ENCODE assay signal across 23 cellular contexts in the genomic region with DNA sequence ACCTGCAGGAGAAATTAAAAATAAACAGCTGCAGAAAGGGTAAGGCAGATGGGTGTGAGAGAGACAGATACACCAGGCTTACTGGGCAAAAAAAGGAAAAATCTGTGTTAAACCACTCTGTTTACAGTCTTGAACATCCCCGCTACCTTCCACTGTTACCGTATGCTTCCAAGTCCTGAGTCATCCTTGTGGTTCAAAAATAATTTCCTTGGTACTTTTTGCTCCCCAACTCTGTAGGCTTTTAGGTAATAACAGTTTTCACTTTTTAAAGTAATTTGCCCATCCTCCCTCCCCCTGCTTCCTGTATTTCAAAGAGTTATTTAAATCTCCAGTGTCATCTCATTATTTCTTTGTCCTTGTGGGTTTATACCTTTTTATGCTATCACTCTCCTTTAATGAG.
DNase-seq lines count a peak whose midpoint lies in the region; ATAC-seq and TF ChIP-seq lines count a peak whose summit lies in the region.
"Had no signal": no experiment of that assay in that cellular context is flagged by ENCODE, and none has a peak within 500 bp of the region (broad histone marks: within the 10 kb centered on the region; RNA-seq: fewer than 3 reads in every experiment).

No MANE protein-coding gene starts in this region.

- H3K79me1 ChIP-seq in mesenchymal stem cell (replicated peaks; ENCODE audit: low read length, poor library complexity, severe bottlenecking) (no peaks in the 10 kb centered on the region), mesendoderm (ENCODE audit: low read length) (no peaks in the 10 kb centered on the region)

- H3K4me1 ChIP-seq in mesenchymal stem cell (ENCODE audit: control insufficient read depth, insufficient read depth, low read depth, low read length) (no peaks in the 10 kb centered on the region), mesendoderm (ENCODE audit: control insufficient read depth, low read depth, low read length) (no peaks in the 10 kb centered on the region), Peyer's patch (no peaks in the 10 kb centered on the region)
- H3K4me1 ChIP-seq: right atrium auricular region, SJSA1 had no signal

- no peak for ATAC-seq in HG03039 (IDR thresholded peaks at IDR 0.05; ENCODE audit: unreplicated experiment)
- ATAC-seq: activated CD8-positive, alpha-beta T cell treated with anti-CD3 and anti-CD28 coated beads, Interleukin-2, amount 10 ng/mL, durations not matched to agents 7 days and 5 days; activated naive CD4-positive, alpha-beta T cell treated with anti-CD3 and anti-CD28 coated beads, Interleukin-2, amount 50 U/mL, for 72 hours; left ventricle myocardium superior; natural killer cell had no signal

- peak; percentile 5 for DNase-seq in AG10803 (ENCODE audit: low read depth)
- peak; percentile 20 for DNase-seq in HT1080 (ENCODE audit: low read depth)
- DNase-seq in astrocyte of the hippocampus (ENCODE audit: low read depth, low spot score), result peak; percentile 42
- peak; percentile 40 for DNase-seq in mesenchymal stem cell
- no peak for DNase-seq in mesendoderm
- DNase-seq in nucleus accumbens (lab: John Stamatoyannopoulos, UW), result no peak
- DNase-seq in Peyer's patch, result no peak
- DNase-seq: activated CD4-positive, alpha-beta T cell treated with anti-CD3 and anti-CD28 coated beads for 1 hour; activated CD8-positive, alpha-beta T cell treated with anti-CD3 and anti-CD28 coated beads, Interleukin-2, amount 10 ng/mL, durations not matched to agents 7 days and 5 days; COR-L47; dermis blood vessel endothelial cell; DMS79; left ventricle myocardium superior; natural killer cell; NCI-H1105; NCI-H2029 treated with DMSO at 0.1 percent for 48 hours; NCI-H226; ovary; stimulated activated CD4-positive, alpha-beta T cell treated with anti-CD3 and anti-CD28 coated beads, Interleukin-2, amount 100 ng/mL, for 48 hours had no signal

- no peak overlapping the region for H2BK12ac ChIP-seq in mesenchymal stem cell (ENCODE audit: low read length in 2 of 2)

- H2BK15ac ChIP-seq in mesenchymal stem cell (ENCODE audit: low read depth, poor library complexity, severe bottlenecking) (no peak overlapping the region), mesendoderm (replicated peaks; ENCODE audit: low read depth) (no peak overlapping the region)

- H3K79me2 ChIP-seq in mesendoderm (ENCODE audit: control insufficient read depth, insufficient read depth, low read length), result no peaks in the 10 kb centered on the region

- H3K27ac ChIP-seq in mesenchymal stem cell (ENCODE audit: low read length, poor library complexity, severe bottlenecking), result no peak overlapping the region
- H3K27ac ChIP-seq in mesendoderm (ENCODE audit: low read depth, low read length), result no peak overlapping the region
- H3K27ac ChIP-seq in Peyer's patch, result no peak overlapping the region
- H3K27ac ChIP-seq: ovary, right atrium auricular region, SJSA1 had no signal

- H3K9ac ChIP-seq in mesenchymal stem cell (ENCODE audit: low read length) (no peak overlapping the region), mesendoderm (ENCODE audit: low read length) (no peak overlapping the region)

- H3K23ac ChIP-seq in mesenchymal stem cell (ENCODE audit: low read length in 2 of 2) (no peak overlapping the region), mesendoderm (ENCODE audit: low read length) (no peak overlapping the region)

- H3K56ac ChIP-seq in mesendoderm (ENCODE audit: low read length), result no peak overlapping the region

- H4K5ac ChIP-seq in mesendoderm (ENCODE audit: low read length), result no peak overlapping the region

- no peaks in the 10 kb centered on the region for H3K9me3 ChIP-seq in mesenchymal stem cell (ENCODE audit: control insufficient read depth, low read length)
- H3K9me3 ChIP-seq in Peyer's patch, result no peaks in the 10 kb centered on the region
- H3K9me3 ChIP-seq: ovary, right atrium auricular region, SJSA1 had no signal

- H4K91ac ChIP-seq in mesenchymal stem cell (ENCODE audit: low read length), result no peak overlapping the region

- no peak overlapping the region for H2AFZ ChIP-seq in mesenchymal stem cell (ENCODE audit: low read depth, low read length)

- no peak overlapping the region for H3K14ac ChIP-seq in mesenchymal stem cell (ENCODE audit: low read length in 2 of 2)

- H4K8ac ChIP-seq in mesenchymal stem cell (ENCODE audit: low read length) (no peak overlapping the region), mesendoderm (ENCODE audit: low read depth, low read length) (no peak overlapping the region)

- H3K27me3 ChIP-seq in mesenchymal stem cell (ENCODE audit: control insufficient read depth in 1 of 2, insufficient read depth in 1 of 2, low read length in 2 of 2) (no peaks in the 10 kb centered on the region), mesendoderm (ENCODE audit: insufficient read depth, low read length, poor library complexity) (no peaks in the 10 kb centered on the region), Peyer's patch (no peaks in the 10 kb centered on the region)
- H3K27me3 ChIP-seq: ovary, right atrium auricular region, SJSA1 had no signal

- no peak overlapping the region for H3K4me3 ChIP-seq in AG10803 (ENCODE audit: low read length)
- H3K4me3 ChIP-seq in mesenchymal stem cell (ENCODE audit: insufficient read depth in 1 of 2, low read depth in 1 of 2, low read length in 2 of 2), result no peak overlapping the region
- no peak overlapping the region for H3K4me3 ChIP-seq in mesendoderm (ENCODE audit: low read length)
- H3K4me3 ChIP-seq in Peyer's patch, result no peak overlapping the region
- H3K4me3 ChIP-seq: ovary, right atrium auricular region, SJSA1 had no signal

- no peak for TF ChIP-seq POLR2A in Peyer's patch (IDR thresholded peaks at IDR 0.05)

- 71% methylated on average over 2 of the region's 2 CpGs for WGBS in mesenchymal stem cell
- no CpG with 5 or more reads among the region's 2 CpGs for WGBS in mesendoderm (ENCODE audit: extremely low coverage, insufficient coverage, low lambda C conversion rate)

- H3K36me3 ChIP-seq in mesenchymal stem cell (ENCODE audit: control insufficient read depth in 1 of 2, insufficient read depth in 2 of 2, low read depth in 1 of 2, low read length in 2 of 2) (no peaks in the 10 kb centered on the region), mesendoderm (ENCODE audit: control insufficient read depth, insufficient read depth, low read length) (no peaks in the 10 kb centered on the region), Peyer's patch (no peaks in the 10 kb centered on the region)
- H3K36me3 ChIP-seq: ovary, right atrium auricular region, SJSA1 had no signal

- H2BK120ac ChIP-seq in mesenchymal stem cell (ENCODE audit: low read depth, low read length) (no peak overlapping the region), mesendoderm (ENCODE audit: low read depth, low read length) (no peak overlapping the region)

- H3K4ac ChIP-seq in mesenchymal stem cell (ENCODE audit: low read depth in 1 of 2, low read length in 2 of 2), result no peak overlapping the region
- H3K4ac ChIP-seq in mesendoderm (ENCODE audit: low read depth, low read length), result no peak overlapping the region

- TF ChIP-seq CTCF in AG10803 (conservative IDR thresholded peaks at IDR 0.05; ENCODE audit: low read length) (no peak), Peyer's patch (IDR thresholded peaks at IDR 0.05) (no peak)

- H3K4me2 ChIP-seq in mesenchymal stem cell (ENCODE audit: low read length, poor library complexity, severe bottlenecking), result no peak overlapping the region
- H3K4me2 ChIP-seq in mesendoderm (ENCODE audit: low read length), result no peak overlapping the region

- no peak overlapping the region for H3K18ac ChIP-seq in mesenchymal stem cell (ENCODE audit: low read depth in 1 of 2, low read length in 2 of 2)
- no peak overlapping the region for H3K18ac ChIP-seq in mesendoderm (ENCODE audit: low read length)

- H2AK5ac ChIP-seq in mesenchymal stem cell (ENCODE audit: low read length, severe bottlenecking), result no peak overlapping the region
- no peak overlapping the region for H2AK5ac ChIP-seq in mesendoderm (ENCODE audit: low read length)

- H2BK5ac ChIP-seq in mesenchymal stem cell (ENCODE audit: low read depth, low read length, poor library complexity, severe bottlenecking), result no peak overlapping the region
- H2BK5ac ChIP-seq in mesendoderm (ENCODE audit: low read length), result no peak overlapping the region

Comparison
In these comparisons a context has a peak if more than half of its experiments do, and no peak if none do; other contexts are left out.
1. DNase-seq: peak in AG10803 (single experiment), HT1080 (single experiment), astrocyte of the hippocampus (single experiment) and mesenchymal stem cell (single experiment); none in mesendoderm (single experiment), nucleus accumbens (0 of 56) and Peyer's patch (0 of 3).